Comparison of ENCODE assay signal across 9 cellular contexts in the genomic region with DNA sequence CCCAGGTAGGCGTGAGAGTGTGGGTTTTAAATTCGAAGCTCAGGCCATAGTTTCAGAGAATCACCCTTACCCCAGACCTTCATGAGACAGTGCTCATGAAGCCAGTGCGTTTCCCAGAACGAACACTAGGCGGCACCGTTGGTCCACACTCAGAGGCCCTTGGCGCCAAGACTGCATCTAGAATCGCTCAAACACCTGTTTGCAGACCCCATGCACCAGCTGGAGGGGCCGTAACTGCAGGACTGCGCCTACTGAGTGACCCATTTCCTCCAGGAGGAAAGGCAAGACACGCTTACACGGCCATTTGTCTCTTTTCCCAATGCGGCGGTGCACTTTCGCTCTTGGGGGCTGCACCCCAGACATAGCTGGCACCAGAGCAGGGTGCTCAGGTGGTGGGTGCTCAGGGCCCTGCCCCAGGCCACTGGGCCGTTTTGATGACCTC. TPM values are rescaled to one million over a fixed set of nuclear protein-coding genes. Genes with fewer than 3 reads are reported as not detected.
DNase-seq lines count a peak whose midpoint lies in the region; ATAC-seq, FAIRE-seq and TF ChIP-seq lines count a peak whose summit lies in the region.
"Had no signal": no experiment of that assay in that cellular context is flagged by ENCODE, and none has a peak within 500 bp of the region (broad histone marks: within the 10 kb centered on the region; RNA-seq: fewer than 3 reads in every experiment).

No MANE protein-coding gene starts in this region.

- no peaks in the 10 kb centered on the region for H3K27me3 Mint-ChIP-seq in activated naive CD8-positive, alpha-beta T cell treated with anti-CD3 and anti-CD28 coated beads for 36 hours

- peaks cover 3% of the 10 kb centered on the region for H3K36me3 Mint-ChIP-seq in activated naive CD8-positive, alpha-beta T cell treated with anti-CD3 and anti-CD28 coated beads for 36 hours

- WGBS in heart right ventricle, 2 donors: 19% methylated on average over 16 of the region's 16 CpGs

- no peak overlapping the region for H3K4me2 ChIP-seq in SU-DHL-6 (ENCODE audit: low read depth, low read length, poor library complexity, severe bottlenecking)

- peak; percentile 47 for DNase-seq in D721Med (ENCODE audit: insufficient read length, low spot score)
- DNase-seq in NB4 (ENCODE audit: low read depth): peak; percentile 83
- DNase-seq in activated naive CD8-positive, alpha-beta T cell treated with anti-CD3 and anti-CD28 coated beads for 36 hours: peak; percentile 76
- DNase-seq in heart right ventricle: peak; percentile 66 to 77
- peak; percentile 85 for DNase-seq in retina

- H3K36me3 ChIP-seq in SU-DHL-6 (ENCODE audit: low read length) (no peaks in the 10 kb centered on the region), heart right ventricle (no peaks in the 10 kb centered on the region)

- peaks cover 0 to 10% (median 0%) of the 10 kb centered on the region in 9 donors for H3K4me1 ChIP-seq in heart right ventricle

- H2AFZ ChIP-seq in SU-DHL-6 (ENCODE audit: low read depth, low read length, severe bottlenecking): no peak overlapping the region

- H3K4me3 ChIP-seq in NB4 (ENCODE audit: low read depth, low read length) (no peak overlapping the region), SU-DHL-6 (ENCODE audit: insufficient read depth, low read length, poor library complexity, severe bottlenecking) (no peak overlapping the region), heart right ventricle (no peak overlapping the region)

- H3K4me3 Mint-ChIP-seq in activated naive CD8-positive, alpha-beta T cell treated with anti-CD3 and anti-CD28 coated beads for 36 hours: no peak overlapping the region

- TF ChIP-seq POLR2A in NB4 (IDR thresholded peaks at IDR 0.05; ENCODE audit: extremely low read depth, insufficient read length): no peak

- no peak for FAIRE-seq in D721Med (lab: Jason Lieb, UNC)
- FAIRE-seq: colon had no signal

- no peaks in the 10 kb centered on the region for H4K20me1 ChIP-seq in SU-DHL-6 (ENCODE audit: low read depth, low read length)

- H3K27ac ChIP-seq in SU-DHL-6 (ENCODE audit: low read depth, low read length) (no peak overlapping the region), heart right ventricle (no peak overlapping the region)

- H3K9me2 ChIP-seq in SU-DHL-6 (replicated peaks; ENCODE audit: insufficient read depth, low read length): no peaks in the 10 kb centered on the region

- H3K9me3 ChIP-seq in SU-DHL-6 (ENCODE audit: insufficient read depth, low read length) (no peaks in the 10 kb centered on the region), heart right ventricle (no peaks in the 10 kb centered on the region)

- intact Hi-C loops in heart right ventricle (cut with DNase I): loop anchor here in 7 of 10 donors (5.0 to 10.0 kb wide), 8 partner anchors 141 to 431 kb away; partner anchors contain the start of genes USB1 (in 2 of the 7) and ZNF319 (in 2 of the 7)

- no peak overlapping the region for H3K9ac ChIP-seq in SU-DHL-6 (ENCODE audit: low read length)

- H3K79me2 ChIP-seq in SU-DHL-6 (ENCODE audit: insufficient read depth, low read length): no peaks in the 10 kb centered on the region

- peak overlapping the region; percentile 86 for H3K27ac Mint-ChIP-seq in activated naive CD8-positive, alpha-beta T cell treated with anti-CD3 and anti-CD28 coated beads for 36 hours

- no peaks in the 10 kb centered on the region for H3K9me3 Mint-ChIP-seq in activated naive CD8-positive, alpha-beta T cell treated with anti-CD3 and anti-CD28 coated beads for 36 hours

- H3F3A ChIP-seq in SU-DHL-6 (ENCODE audit: insufficient read depth): no peaks in the 10 kb centered on the region

- TF ChIP-seq CTCF in D721Med (IDR thresholded peaks at IDR 0.05; ENCODE audit: insufficient read depth, missing control alignments): peak; percentile 91
- TF ChIP-seq CTCF in NB4 (IDR thresholded peaks at IDR 0.05; ENCODE audit: low read depth, low read length): peak; percentile 99
- TF ChIP-seq CTCF in SU-DHL-6 (IDR thresholded peaks at IDR 0.05; ENCODE audit: insufficient read depth, low read length, poor library complexity, severe bottlenecking): peak; percentile 63
- peak; percentile 87 to 98 (median 94) for TF ChIP-seq CTCF in heart right ventricle (IDR thresholded peaks at IDR 0.05)

- ATAC-seq in GM21619 (IDR thresholded peaks at IDR 0.05; ENCODE audit: unreplicated experiment) (peak; percentile 69), heart right ventricle (peak in 7 of 8 donors; percentile 44 to 85 (median 79)), HG03469 (IDR thresholded peaks at IDR 0.05; ENCODE audit: unreplicated experiment) (no peak)

- H3K4me1 Mint-ChIP-seq in activated naive CD8-positive, alpha-beta T cell treated with anti-CD3 and anti-CD28 coated beads for 36 hours: peaks cover 46% of the 10 kb centered on the region

- H3K27me3 ChIP-seq in SU-DHL-6 (ENCODE audit: low read length) (no peaks in the 10 kb centered on the region), heart right ventricle (peaks cover 0 to 34% (median 10%) of the 10 kb centered on the region in 7 donors)

RNA-seq across cellular contexts. Expression of gene ADGRG5, which starts 34.0 kb away (rescaled TPM):
- total RNA-seq in activated naive CD8-positive, alpha-beta T cell treated with anti-CD3 and anti-CD28 coated beads for 36 hours: 1 to 10 TPM; 1.3 to 1.4 TPM
- total RNA-seq in heart right ventricle: under 1 TPM in 5 of 10 donors, not detected in 5; 0.12 to 0.69 (median 0.61) TPM
- under 1 TPM in 1 of 2 donors, not detected in 1; 0.03 TPM for polyA plus RNA-seq in heart right ventricle

RNA-seq across cellular contexts. Expression of gene CCDC102A, which starts 40.1 kb away (rescaled TPM):
- total RNA-seq in activated naive CD8-positive, alpha-beta T cell treated with anti-CD3 and anti-CD28 coated beads for 36 hours: 10 to 100 TPM in 1 of 2 experiments, 1 to 10 TPM in 1; 8.7 to 10.2 TPM
- 10 to 100 TPM in 1 of 10 donors, 1 to 10 TPM in 9; 3.1 to 10.2 (median 5.1) TPM for total RNA-seq in heart right ventricle
- 1 to 10 TPM; 3.7 to 5.9 TPM for polyA plus RNA-seq in heart right ventricle

RNA-seq across cellular contexts. Expression of gene ADGRG1, which starts 52.0 kb away (rescaled TPM):
- total RNA-seq in activated naive CD8-positive, alpha-beta T cell treated with anti-CD3 and anti-CD28 coated beads for 36 hours: 1 to 10 TPM; 2.8 to 3.0 TPM
- total RNA-seq in heart right ventricle: 10 to 100 TPM; 11.1 to 46.3 (median 18.5) TPM
- polyA plus RNA-seq in heart right ventricle: 10 to 100 TPM; 19.2 to 27.7 TPM
